ENCODE assay signal across 16 cellular contexts in the genomic region with DNA sequence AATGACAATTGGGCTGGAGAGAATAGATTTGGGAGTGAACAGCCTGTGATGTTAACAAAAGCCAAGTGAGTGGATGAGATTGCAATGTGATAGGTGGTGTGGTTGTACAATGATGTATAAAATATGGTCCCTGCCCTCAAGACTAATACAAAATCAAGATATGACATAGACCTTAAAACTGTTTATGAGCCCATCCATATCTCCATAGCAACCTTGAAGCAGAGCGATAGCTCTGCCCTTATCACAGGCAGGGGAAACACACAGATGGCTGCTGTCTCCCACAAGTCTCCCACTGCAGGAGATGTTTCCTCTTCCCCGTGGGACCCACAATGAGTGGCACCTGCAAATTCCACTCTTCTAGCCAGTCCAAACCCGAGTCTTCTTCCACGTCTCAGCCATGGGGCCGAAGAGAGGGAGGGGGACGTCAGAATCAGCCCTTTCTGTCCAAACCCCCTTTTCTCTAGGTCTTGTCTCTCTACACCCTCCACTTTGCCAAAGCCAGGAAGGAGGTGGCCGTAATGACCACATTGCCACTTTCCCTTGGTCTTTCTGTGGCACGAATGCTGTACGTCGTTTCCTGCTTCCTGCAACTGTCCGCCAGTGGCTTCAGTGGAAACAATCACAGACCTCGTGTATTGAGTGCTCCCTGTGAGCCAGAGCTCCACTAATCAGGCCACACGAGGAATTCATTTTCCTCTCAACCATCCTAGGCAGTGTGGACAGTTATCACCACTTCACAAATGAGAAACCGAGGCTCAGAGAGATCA.
"Had no signal": no experiment of that assay in that cellular context is flagged by ENCODE, and none has a peak within 500 bp of the region (broad histone marks: within the 10 kb centered on the region; RNA-seq: fewer than 3 reads in every experiment).

No MANE protein-coding gene starts in this region.

- H3K27me3 ChIP-seq: dorsolateral prefrontal cortex, gastrocnemius medialis, left lung, neutrophil, stomach had no signal

- H3K27ac Mint-ChIP-seq: memory B cell had no signal

- DNase-seq: cortex of kidney; dorsolateral prefrontal cortex; effector CD8-positive, alpha-beta T cell; gastrocnemius medialis; heart right ventricle; left lung; lower lobe of right lung; midbrain; psoas muscle; small intestine; stimulated activated CD4-positive, alpha-beta T cell treated with anti-CD3 and anti-CD28 coated beads, Interleukin-12 subunit alpha, Interleukin-12 subunit beta, amount 100 ng/mL, for 4 hours; stimulated activated naive CD4-positive, alpha-beta T cell; stomach; trophoblast cell had no signal

- H3K27me3 Mint-ChIP-seq: memory B cell had no signal

- H3K27ac ChIP-seq: dorsolateral prefrontal cortex, gastrocnemius medialis, heart right ventricle, left lung, lower lobe of right lung, neutrophil, psoas muscle, stomach had no signal

- H3K4me1 ChIP-seq: gastrocnemius medialis, lower lobe of right lung, psoas muscle had no signal

- H3K4me3 ChIP-seq: dorsolateral prefrontal cortex, gastrocnemius medialis, heart right ventricle, left lung, lower lobe of right lung, psoas muscle, stomach had no signal

- H3K4me3 Mint-ChIP-seq: memory B cell had no signal

- H3K36me3 Mint-ChIP-seq: memory B cell had no signal

- ATAC-seq: gastrocnemius medialis, heart right ventricle, left lung, lower lobe of right lung, psoas muscle had no signal

- H3K9me3 ChIP-seq: gastrocnemius medialis, heart right ventricle, left lung, lower lobe of right lung, neutrophil, psoas muscle, stomach had no signal

- H3K4me1 Mint-ChIP-seq: memory B cell had no signal

- H3K36me3 ChIP-seq: gastrocnemius medialis, heart right ventricle, left lung, lower lobe of right lung, neutrophil, stomach had no signal
